Comparison of ENCODE assay signal across 10 cellular contexts in the genomic region with DNA sequence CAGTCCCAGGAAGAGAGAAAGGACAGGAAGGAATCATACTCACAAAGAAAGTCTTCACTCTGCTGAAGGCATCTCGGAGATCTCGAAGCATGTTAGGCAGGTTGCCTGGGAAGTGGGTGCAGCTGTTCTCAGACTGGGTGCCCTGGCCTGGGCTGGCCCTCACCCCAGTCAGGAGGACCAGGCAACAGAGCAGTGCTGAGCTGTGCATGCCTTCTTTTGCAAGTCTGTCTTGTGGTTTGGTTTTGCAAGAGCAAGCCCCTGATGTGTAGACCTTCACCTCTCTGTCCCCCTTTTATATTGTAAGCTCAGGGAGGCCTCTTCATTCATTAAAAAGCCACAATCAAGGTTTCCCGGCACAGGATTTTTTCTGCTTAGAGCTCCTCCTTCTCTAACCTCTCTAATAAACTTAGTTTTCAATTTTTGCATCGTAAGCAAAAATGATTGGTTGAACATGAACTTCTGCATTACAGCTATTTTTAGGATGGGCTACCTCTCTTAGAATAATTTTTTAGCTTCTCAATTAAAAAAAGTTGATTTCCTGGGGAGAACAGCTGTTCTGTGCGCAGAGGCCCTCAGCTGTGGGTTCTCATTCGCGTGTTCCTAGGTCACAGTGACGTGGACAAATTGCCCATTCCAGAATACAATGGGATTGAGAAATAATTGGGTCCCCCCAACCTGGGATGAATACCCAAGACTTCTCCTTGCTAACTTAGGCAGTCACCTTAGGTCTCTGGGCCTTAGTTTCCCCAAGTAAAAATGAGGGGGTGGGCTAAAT. TPM values are rescaled to one million over a fixed set of nuclear protein-coding genes. Genes with fewer than 3 reads are reported as not detected.
A peak's percentile ranks its signal among the peaks of the same experiment; 100 is the strongest.
DNase-seq lines count a peak whose midpoint lies in the region; ATAC-seq and TF ChIP-seq lines count a peak whose summit lies in the region.
"Had no signal": no experiment of that assay in that cellular context is flagged by ENCODE, and none has a peak within 500 bp of the region (broad histone marks: within the 10 kb centered on the region; RNA-seq: fewer than 3 reads in every experiment).

A gene (minus strand): TSS at position 267 of the 775 bp plus-strand sequence. CDS start 59 bp downstream, at position 208.

- H3K27me3 Mint-ChIP-seq in activated T-helper 17 cell treated with anti-CD3 and anti-CD28 coated beads, Interleukin-2, amount 50 U/mL, for 72 hours = peaks cover 10% of the 10 kb centered on the region

- H3K27ac ChIP-seq in BLaER1 = no peak within 1 kb of the TSS

- peaks cover 43% of the 10 kb centered on the region for H3K4me1 Mint-ChIP-seq in activated T-helper 17 cell treated with anti-CD3 and anti-CD28 coated beads, Interleukin-2, amount 50 U/mL, for 72 hours

- no peaks in the 10 kb centered on the region; the same call in 1 of the 2 replicates for H3K27me3 ChIP-seq in BLaER1

- H3K9me3 Mint-ChIP-seq in activated T-helper 17 cell treated with anti-CD3 and anti-CD28 coated beads, Interleukin-2, amount 50 U/mL, for 72 hours = no peaks in the 10 kb centered on the region

- H3K4me3 ChIP-seq in BLaER1 = no peak within 1 kb of the TSS

- peak within 1 kb of the TSS; percentile 40 for H3K4me3 Mint-ChIP-seq in activated T-helper 17 cell treated with anti-CD3 and anti-CD28 coated beads, Interleukin-2, amount 50 U/mL, for 72 hours

- no peaks in the 10 kb centered on the region for H3K9me3 ChIP-seq in BLaER1

- DNase-seq in myocyte (ENCODE audit: low read depth) = peak; percentile 37
- no peak for DNase-seq in GDM1 (lab: John Stamatoyannopoulos, UW)
- DNase-seq in NCI-H774 (lab: John Stamatoyannopoulos, UW) = no peak
- no peak for DNase-seq in iPS-NIHi11 (ENCODE audit: low spot score)
- DNase-seq: Calu3, NCI-H1694 had no signal

- H3K36me3 ChIP-seq in BLaER1 = no peaks in the 10 kb centered on the region

- TF ChIP-seq POLR2A in GM18505 (IDR thresholded peaks at IDR 0.05; ENCODE audit: borderline replicate concordance, extremely low read depth, insufficient read depth, insufficient read length) = peak; percentile 40

- H3K9ac ChIP-seq in BLaER1 = no peak within 1 kb of the TSS

- H3K36me3 Mint-ChIP-seq in activated T-helper 17 cell treated with anti-CD3 and anti-CD28 coated beads, Interleukin-2, amount 50 U/mL, for 72 hours (ENCODE audit: low read depth) = no peaks in the 10 kb centered on the region

- peaks cover 59% of the 10 kb centered on the region for H3K4me1 ChIP-seq in BLaER1

- H4K20me1 ChIP-seq in BLaER1 = no peaks in the 10 kb centered on the region

- peak within 1 kb of the TSS; percentile 58 for H3K4me2 ChIP-seq in BLaER1

- no peak within 1 kb of the TSS for H3K27ac Mint-ChIP-seq in activated T-helper 17 cell treated with anti-CD3 and anti-CD28 coated beads, Interleukin-2, amount 50 U/mL, for 72 hours

- ATAC-seq in GM18505 (IDR thresholded peaks at IDR 0.05; ENCODE audit: unreplicated experiment) (no peak), GM18502 (IDR thresholded peaks at IDR 0.05; ENCODE audit: poor library complexity, unreplicated experiment) (no peak)
- no peak for ATAC-seq in activated T-helper 17 cell treated with anti-CD3 and anti-CD28 coated beads, Interleukin-2, amount 50 U/mL, for 72 hours (replicated peaks)

RNA-seq across cellular contexts. Expression of the gene that starts here (rescaled TPM):
- total RNA-seq in activated T-helper 17 cell treated with anti-CD3 and anti-CD28 coated beads, Interleukin-2, amount 50 U/mL, for 72 hours = 1 to 10 TPM; 1.8 to 3.2 TPM
- not detected in 2 replicates for total RNA-seq in myocyte
- not detected for polyA plus RNA-seq in myocyte (2012)
- total RNA-seq: Calu3 had no signal

Comparison
In these comparisons a context has a peak if more than half of its experiments do, and no peak if none do; other contexts are left out.
1. Peak in DNase-seq in myocyte; RNA of the gene not detected or under 1 TPM.